Comparison of ENCODE assay signal across 1 cellular context in the genomic region with DNA sequence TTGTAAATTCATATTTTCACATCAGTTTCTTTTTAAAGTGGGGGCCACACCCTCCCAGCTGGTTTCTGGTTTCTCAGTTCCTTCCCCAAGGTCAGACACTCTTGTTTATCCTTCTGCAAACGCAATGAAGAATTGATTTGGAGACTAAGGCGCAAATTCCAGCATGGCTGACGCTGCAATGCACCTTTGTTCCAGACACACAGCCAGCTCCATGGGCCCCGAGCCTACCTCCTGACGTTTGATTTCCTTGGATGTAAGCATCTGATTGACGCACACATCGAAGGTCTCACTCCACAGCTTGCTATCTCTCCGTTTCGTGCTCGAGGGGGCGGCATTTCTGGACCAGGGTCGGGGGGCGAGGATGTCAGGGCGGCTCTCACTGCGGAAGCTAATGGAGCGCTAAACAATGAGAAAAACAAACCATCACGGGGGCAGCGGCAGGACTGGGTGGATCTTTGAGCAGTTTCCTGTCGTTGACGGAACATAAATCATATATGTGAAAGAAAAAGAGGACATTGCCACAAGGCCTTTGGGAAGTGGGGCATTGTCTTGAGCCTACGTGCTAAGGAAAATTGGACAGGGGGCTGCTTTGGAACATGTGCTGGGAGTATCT.
TF ChIP-seq lines count a peak whose summit lies in the region.

No MANE protein-coding gene starts in this region.

TF ChIP-seq in IMR-90, 13 proteins besides CTCF, POLR2A, EP300 and RAD21:
- TF ChIP-seq, protein P1, sequence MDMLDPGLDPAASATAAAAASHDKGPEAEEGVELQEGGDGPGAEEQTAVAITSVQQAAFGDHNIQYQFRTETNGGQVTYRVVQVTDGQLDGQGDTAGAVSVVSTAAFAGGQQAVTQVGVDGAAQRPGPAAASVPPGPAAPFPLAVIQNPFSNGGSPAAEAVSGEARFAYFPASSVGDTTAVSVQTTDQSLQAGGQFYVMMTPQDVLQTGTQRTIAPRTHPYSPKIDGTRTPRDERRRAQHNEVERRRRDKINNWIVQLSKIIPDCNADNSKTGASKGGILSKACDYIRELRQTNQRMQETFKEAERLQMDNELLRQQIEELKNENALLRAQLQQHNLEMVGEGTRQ (IDR thresholded peaks at IDR 0.05; ENCODE audit: low read depth, low read length): no peak
- TF ChIP-seq MAZ (IDR thresholded peaks at IDR 0.05; ENCODE audit: borderline replicate concordance, low read depth, low read length) (no peak), NFE2L2 (IDR thresholded peaks at IDR 0.05; ENCODE audit: low read depth, low read length) (no peak), MXI1 (IDR thresholded peaks at IDR 0.05; ENCODE audit: borderline replicate concordance, low read depth, low read length) (no peak), MAFK (IDR thresholded peaks at IDR 0.05; ENCODE audit: low read depth, low read length) (no peak), BHLHE40 (IDR thresholded peaks at IDR 0.05; ENCODE audit: low read depth, low read length) (no peak), CHD1 (IDR thresholded peaks at IDR 0.05; ENCODE audit: low read depth, low read length) (no peak), RCOR1 (IDR thresholded peaks at IDR 0.05; ENCODE audit: insufficient replicate concordance, low read length) (no peak), RFX5 (IDR thresholded peaks at IDR 0.05; ENCODE audit: low read depth, low read length) (no peak), SMC3 (IDR thresholded peaks at IDR 0.05; ENCODE audit: low read depth, low read length) (no peak), CEBPB (IDR thresholded peaks at IDR 0.05; ENCODE audit: low read depth, low read length) (no peak), FOS (IDR thresholded peaks at IDR 0.05; ENCODE audit: low read depth, low read length) (no peak)
- TF ChIP-seq, protein P2, sequence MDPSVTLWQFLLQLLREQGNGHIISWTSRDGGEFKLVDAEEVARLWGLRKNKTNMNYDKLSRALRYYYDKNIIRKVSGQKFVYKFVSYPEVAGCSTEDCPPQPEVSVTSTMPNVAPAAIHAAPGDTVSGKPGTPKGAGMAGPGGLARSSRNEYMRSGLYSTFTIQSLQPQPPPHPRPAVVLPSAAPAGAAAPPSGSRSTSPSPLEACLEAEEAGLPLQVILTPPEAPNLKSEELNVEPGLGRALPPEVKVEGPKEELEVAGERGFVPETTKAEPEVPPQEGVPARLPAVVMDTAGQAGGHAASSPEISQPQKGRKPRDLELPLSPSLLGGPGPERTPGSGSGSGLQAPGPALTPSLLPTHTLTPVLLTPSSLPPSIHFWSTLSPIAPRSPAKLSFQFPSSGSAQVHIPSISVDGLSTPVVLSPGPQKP (IDR thresholded peaks at IDR 0.05; ENCODE audit: borderline replicate concordance, low read depth, low read length): no peak
